Comparison of ENCODE assay signal across 9 cellular contexts in the genomic region with DNA sequence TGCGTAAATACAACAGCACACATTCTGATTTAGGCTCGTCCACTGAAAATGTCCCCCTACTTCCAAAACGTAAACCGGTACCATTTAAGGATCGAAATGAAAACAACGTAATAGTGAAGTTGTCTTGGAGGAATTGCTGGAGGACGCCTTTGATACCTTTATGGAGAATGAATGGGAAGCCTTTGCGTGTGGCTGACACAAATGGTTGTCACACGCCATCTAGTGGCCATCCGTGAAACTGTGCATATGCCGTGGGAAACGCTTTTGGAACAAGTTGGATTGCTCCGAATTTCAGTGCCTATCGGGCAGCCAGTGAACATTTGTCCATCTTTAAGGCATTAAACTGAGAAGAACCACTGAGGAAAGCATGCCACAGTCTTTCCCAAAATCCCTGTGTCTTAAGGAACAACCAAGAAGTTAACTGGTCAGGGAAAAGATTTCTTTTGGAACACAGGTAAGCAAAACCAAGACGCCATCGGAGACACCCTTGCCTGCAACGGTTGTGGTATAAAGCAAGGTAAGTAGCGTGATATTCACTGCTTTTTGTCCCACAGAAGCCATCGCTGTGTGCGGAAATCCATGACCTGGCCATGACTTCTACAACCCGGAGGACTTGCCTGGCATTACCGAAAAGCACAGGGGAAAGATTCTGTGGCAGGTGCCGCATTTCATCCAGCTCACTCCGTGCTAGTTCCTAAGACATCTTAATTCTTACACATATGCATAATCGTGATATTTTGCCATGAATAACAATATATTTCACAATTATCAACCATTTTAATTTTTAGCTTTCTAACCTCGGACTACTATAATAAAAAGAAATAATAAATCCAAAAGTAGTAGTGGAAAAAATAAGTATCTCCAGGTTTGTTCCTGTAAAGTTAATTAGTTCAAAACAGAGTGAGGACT.
DNase-seq lines count a peak whose midpoint lies in the region; ATAC-seq and TF ChIP-seq lines count a peak whose summit lies in the region.
"Had no signal": no experiment of that assay in that cellular context is flagged by ENCODE, and none has a peak within 500 bp of the region (broad histone marks: within the 10 kb centered on the region; RNA-seq: fewer than 3 reads in every experiment).

No MANE protein-coding gene starts in this region.

- no peaks in the 10 kb centered on the region for H3K36me3 ChIP-seq in sigmoid colon
- H3K36me3 ChIP-seq: BLaER1 treated with 17β-estradiol and CSF1 and Interleukin-3, amounts not matched to agents 10 nM and 100 nM had no signal

- intact Hi-C loops in sigmoid colon (cut with DNase I), result loop anchor here (1.0 to 5.0 kb wide), 4 partner anchors 705 to 1025 kb away; no protein-coding TSS in a partner anchor

- TF ChIP-seq EP300 in sigmoid colon (IDR thresholded peaks at IDR 0.05), result no peak

- 25 to 28% methylated on average over 26 of the region's 26 CpGs for WGBS in sigmoid colon, 2 donors

- H3K4me1 ChIP-seq in sigmoid colon, result peaks cover 0 to 6% (median 0%) of the 10 kb centered on the region in 4 donors
- H3K4me1 ChIP-seq: BLaER1 treated with 17β-estradiol and CSF1 and Interleukin-3, amounts not matched to agents 10 nM and 100 nM had no signal

- peaks cover 3 to 81% (median 30%) of the 10 kb centered on the region in 3 donors for H3K27me3 ChIP-seq in sigmoid colon

- TF ChIP-seq CTCF in astrocyte of the spinal cord (IDR thresholded peaks at IDR 0.05; ENCODE audit: low read depth, low read length) (peak; percentile 90), sigmoid colon (IDR thresholded peaks at IDR 0.05) (peak; percentile 57 to 92 (median 86))

- H3K27me3 Mint-ChIP-seq in T-helper 17 cell, result peaks cover 75% of the 10 kb centered on the region

- no peak overlapping the region for H3K27ac ChIP-seq in sigmoid colon
- H3K27ac ChIP-seq: BLaER1 treated with 17β-estradiol and CSF1 and Interleukin-3, amounts not matched to agents 10 nM and 100 nM had no signal

- no peaks in the 10 kb centered on the region for H3K4me1 Mint-ChIP-seq in T-helper 17 cell

- H3K9me3 ChIP-seq in T-helper 17 cell (ENCODE audit: control insufficient read depth, low read length, poor library complexity, severe bottlenecking), result no peaks in the 10 kb centered on the region
- H3K9me3 ChIP-seq in sigmoid colon, result no peaks in the 10 kb centered on the region
- H3K9me3 ChIP-seq: BLaER1 treated with 17β-estradiol and CSF1 and Interleukin-3, amounts not matched to agents 10 nM and 100 nM had no signal

- H3K4me3 ChIP-seq in astrocyte of the spinal cord (ENCODE audit: low read depth, low read length), result no peak overlapping the region
- no peak overlapping the region for H3K4me3 ChIP-seq in sigmoid colon
- H3K4me3 ChIP-seq: BLaER1 treated with 17β-estradiol and CSF1 and Interleukin-3, amounts not matched to agents 10 nM and 100 nM had no signal

- H3K27ac Mint-ChIP-seq in T-helper 17 cell, result no peak overlapping the region

- ATAC-seq in T-helper 17 cell (no peak), GM21423 (IDR thresholded peaks at IDR 0.05; ENCODE audit: unreplicated experiment) (no peak)

- TF ChIP-seq POLR2A in sigmoid colon (IDR thresholded peaks at IDR 0.05), result no peak

- DNase-seq in NCI-H187 (lab: John Stamatoyannopoulos, UW) (peak; percentile 27 to 38), NCI-H187 treated with DMSO at 0.1 percent for 48 hours (lab: John Stamatoyannopoulos, UW) (no peak), NCI-H1417 treated with DMSO at 0.1 percent for 48 hours (lab: John Stamatoyannopoulos, UW) (peak; percentile 19), T-helper 17 cell (peak; percentile 31 to 49 (median 36)), astrocyte of the spinal cord (ENCODE audit: low read depth, low spot score) (peak; percentile 75), hippocampal formation (lab: John Stamatoyannopoulos, UW) (peak; percentile 69 to 84), sigmoid colon (peak; percentile 88)

- no peaks in the 10 kb centered on the region for H3K36me3 Mint-ChIP-seq in T-helper 17 cell (ENCODE audit: low read depth)

- no peak overlapping the region for H3K4me3 Mint-ChIP-seq in T-helper 17 cell

- in situ Hi-C loops in astrocyte of the spinal cord (cut with HindIII; ENCODE audit: low sequenced_read_pairs), result no loop called here
